Comparison of ENCODE assay signal across 9 cellular contexts in the genomic region with DNA sequence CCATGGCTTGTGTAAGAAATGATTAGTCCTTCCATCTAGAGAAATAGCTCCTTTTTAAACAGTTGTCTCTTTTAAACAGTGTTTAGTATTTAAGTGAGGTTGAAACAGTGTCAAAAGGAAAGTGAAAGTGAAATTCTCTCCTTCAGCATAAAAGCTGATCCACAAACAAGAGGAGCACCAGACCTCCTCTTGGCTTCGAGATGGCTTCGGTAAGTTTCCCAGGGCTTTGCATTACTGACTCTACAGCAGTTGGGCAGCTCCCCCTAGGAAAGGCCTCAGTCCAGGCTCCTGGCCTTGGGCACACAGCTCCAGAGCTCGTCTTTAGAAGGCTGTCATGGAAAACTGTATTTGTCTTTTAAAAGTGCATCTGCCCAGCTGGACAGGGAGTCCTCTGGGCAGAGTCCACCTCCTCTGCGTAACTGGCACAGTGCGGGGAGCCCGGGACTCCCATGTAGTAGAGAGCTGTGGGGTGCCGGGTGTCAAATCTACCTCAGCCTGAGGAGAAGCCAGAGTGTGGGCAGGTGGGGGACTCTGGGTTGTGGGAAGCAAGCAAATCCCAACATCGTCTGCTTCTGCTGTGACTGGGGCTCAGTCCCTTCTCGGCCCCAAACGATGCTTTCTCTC. TPM values are rescaled to one million over a fixed set of nuclear protein-coding genes. Genes with fewer than 3 reads are reported as not detected.
DNase-seq lines count a peak whose midpoint lies in the region; FAIRE-seq lines count a peak whose summit lies in the region.
"Had no signal": no experiment of that assay in that cellular context is flagged by ENCODE, and none has a peak within 500 bp of the region (broad histone marks: within the 10 kb centered on the region; RNA-seq: fewer than 3 reads in every experiment).

A gene with protein sequence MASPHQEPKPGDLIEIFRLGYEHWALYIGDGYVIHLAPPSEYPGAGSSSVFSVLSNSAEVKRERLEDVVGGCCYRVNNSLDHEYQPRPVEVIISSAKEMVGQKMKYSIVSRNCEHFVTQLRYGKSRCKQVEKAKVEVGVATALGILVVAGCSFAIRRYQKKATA (plus strand): TSS at position 140 of the 624 bp plus-strand sequence. CDS start 61 bp downstream, at position 201.

- peak within 1 kb of the TSS; percentile 81 to 92 for H3K27ac ChIP-seq in esophagus (ENCODE audit: low read depth in 2 of 2, low read length in 1 of 2)

- DNase-seq in DMS53 treated with DMSO at 0.1 percent for 48 hours (lab: John Stamatoyannopoulos, UW; ENCODE audit: unreplicated experiment) = peak; percentile 12
- DNase-seq in HTR-8/SVneo (ENCODE audit: insufficient read length, low spot score) = peak; percentile 36
- DNase-seq in activated CD4-positive, alpha-beta T cell treated with anti-CD3 and anti-CD28 coated beads, Interleukin-2, amount 50 U/mL, for 1 hour = peak; percentile 19
- DNase-seq in myocyte (ENCODE audit: low read depth) = peak; percentile 63
- no peak for DNase-seq in ureter (ENCODE audit: low spot score)
- DNase-seq in NCI-H510A (lab: John Stamatoyannopoulos, UW) = no peak
- no peak for DNase-seq in NCI-H187 treated with DMSO at 0.1 percent for 48 hours (lab: John Stamatoyannopoulos, UW)

- H3K4me1 ChIP-seq in esophagus (ENCODE audit: control insufficient read depth in 2 of 2, insufficient read depth in 2 of 2, low read length in 1 of 2) = peaks cover 3 to 17% of the 10 kb centered on the region in 2 donors

- WGBS in esophagus, 2 donors = 12 to 14% methylated on average over 10 of the region's 10 CpGs

- FAIRE-seq in HTR-8/SVneo (lab: Jason Lieb, UNC) = no peak

- no peaks in the 10 kb centered on the region for H3K9me3 ChIP-seq in esophagus (ENCODE audit: control insufficient read depth in 2 of 2, insufficient read depth in 1 of 2, low read depth in 1 of 2, low read length in 1 of 2)

- peak within 1 kb of the TSS; percentile 35 to 50 for H3K4me3 ChIP-seq in esophagus (ENCODE audit: low read depth in 1 of 2, low read length in 2 of 2)

- no peaks in the 10 kb centered on the region for H3K36me3 ChIP-seq in esophagus (ENCODE audit: control insufficient read depth in 2 of 2, insufficient read depth in 2 of 2, low read length in 1 of 2)

- no peaks in the 10 kb centered on the region for H3K27me3 ChIP-seq in esophagus (ENCODE audit: control insufficient read depth in 1 of 2, insufficient read depth in 2 of 2, low read length in 2 of 2)

RNA-seq across cellular contexts. Expression of the gene that starts here (rescaled TPM):
- 10 to 100 TPM; 12.0 to 12.9 TPM for polyA plus RNA-seq in esophagus
- 15.8 and 20.4 TPM in 2 replicates for total RNA-seq in myocyte
- 29.2 TPM for polyA plus RNA-seq in myocyte (2012)
- total RNA-seq in ureter = 56.7 TPM
- total RNA-seq: SK-MEL-5 had no signal

Comparison
In these comparisons a context has a peak if more than half of its experiments do, and no peak if none do; other contexts are left out.
1. DNase-seq: peak in DMS53 treated with DMSO at 0.1 percent for 48 hours (single experiment), HTR-8/SVneo (single experiment), activated CD4-positive, alpha-beta T cell treated with anti-CD3 and anti-CD28 coated beads, Interleukin-2, amount 50 U/mL, for 1 hour (single experiment) and myocyte (single experiment); none in ureter (single experiment), NCI-H510A (single experiment) and NCI-H187 treated with DMSO at 0.1 percent for 48 hours (single experiment).